ENCODE assay signal across 36 cellular contexts in genomic region chr3:58642846-58643245, GRCh38. TPM values are rescaled to one million over a fixed set of nuclear protein-coding genes. Genes with fewer than 3 reads are reported as not detected.
"Had no signal": no experiment of that assay in that cellular context is flagged by ENCODE, and none has a peak within 500 bp of the region (broad histone marks: within the 10 kb centered on the region; RNA-seq: fewer than 3 reads in every experiment).

No MANE protein-coding gene starts in this region.

- H3K4me1 ChIP-seq: adrenal gland, breast epithelium, colonic mucosa had no signal

- H3K4me3 ChIP-seq: adrenal gland, breast epithelium, cardiac muscle cell, colonic mucosa, esophagus squamous epithelium, gastroesophageal sphincter, heart right ventricle had no signal

- DNase-seq: activated CD4-positive, alpha-beta memory T cell treated with anti-CD3 and anti-CD28 coated beads, Interleukin-2, amount 10 ng/mL, durations not matched to agents 7 days and 5 days; activated CD4-positive, alpha-beta T cell treated with anti-CD3 and anti-CD28 coated beads for 1 hour; activated CD4-positive, alpha-beta T cell treated with anti-CD3 and anti-CD28 coated beads for 4 hours; activated CD4-positive, alpha-beta T cell treated with anti-CD3 and anti-CD28 coated beads, Interleukin-2, amount 10 ng/mL, durations not matched to agents 7 days and 5 days; activated CD4-positive, alpha-beta T cell treated with anti-CD3 and anti-CD28 coated beads, Interleukin-2, amount 50 U/mL, for 4 hours; activated CD8-positive, alpha-beta memory T cell treated with anti-CD3 and anti-CD28 coated beads, Interleukin-2, amount 50 U/mL, for 48 hours; activated gamma-delta T cell; activated naive CD4-positive, alpha-beta T cell; activated naive CD4-positive, alpha-beta T cell treated with anti-CD3 and anti-CD28 coated beads, Interleukin-2, amount 50 U/mL, for 16 hours; activated naive CD8-positive, alpha-beta T cell treated with anti-CD3 and anti-CD28 coated beads for 36 hours; activated naive CD8-positive, alpha-beta T cell treated with anti-CD3 and anti-CD28 coated beads, Interleukin-2, amount 50 U/mL, for 24 hours; activated T-cell treated with anti-CD3 and anti-CD28 coated beads for 4 hours; activated T-cell treated with anti-CD3 and anti-CD28 coated beads, Interleukin-2, amount 50 U/mL, for 24 hours; activated T-cell treated with anti-CD3 and anti-CD28 coated beads, Interleukin-2, amount 50 U/mL, for 72 hours; adrenal gland; amygdala; aorta; central memory CD4-positive, alpha-beta T cell; cerebellar nuclear complex; colonic mucosa; effector CD8-positive, alpha-beta T cell; esophagus squamous epithelium; foreskin melanocyte; heart right ventricle; T-helper 2 cell had no signal

- H3K4me3 Mint-ChIP-seq: activated CD4-positive, alpha-beta memory T cell treated with anti-CD3 and anti-CD28 coated beads, Interleukin-2, amount 10 ng/mL, durations not matched to agents 7 days and 5 days; activated CD4-positive, alpha-beta T cell treated with anti-CD3 and anti-CD28 coated beads, Interleukin-2, amount 10 ng/mL, durations not matched to agents 7 days and 5 days; activated naive CD8-positive, alpha-beta T cell treated with anti-CD3 and anti-CD28 coated beads for 36 hours; activated naive CD8-positive, alpha-beta T cell treated with anti-CD3 and anti-CD28 coated beads, Interleukin-2, amount 50 U/mL, for 24 hours; activated T-cell treated with anti-CD3 and anti-CD28 coated beads, Interleukin-2, amount 50 U/mL, for 24 hours; activated T-cell treated with anti-CD3 and anti-CD28 coated beads, Interleukin-2, amount 50 U/mL, for 72 hours; brain; WTC11 had no signal

- H3K27me3 ChIP-seq: adrenal gland, breast epithelium, colonic mucosa, esophagus squamous epithelium, gastroesophageal sphincter had no signal

- H3K27ac ChIP-seq: adrenal gland, breast epithelium, cardiac muscle cell, colonic mucosa, epithelial cell of prostate, esophagus squamous epithelium, gastroesophageal sphincter, heart right ventricle had no signal

- H3K4me1 Mint-ChIP-seq: activated CD4-positive, alpha-beta memory T cell treated with anti-CD3 and anti-CD28 coated beads, Interleukin-2, amount 10 ng/mL, durations not matched to agents 7 days and 5 days; activated CD4-positive, alpha-beta T cell treated with anti-CD3 and anti-CD28 coated beads, Interleukin-2, amount 10 ng/mL, durations not matched to agents 7 days and 5 days; activated naive CD8-positive, alpha-beta T cell treated with anti-CD3 and anti-CD28 coated beads, Interleukin-2, amount 50 U/mL, for 24 hours; WTC11 had no signal

- H3K27ac Mint-ChIP-seq: activated CD4-positive, alpha-beta memory T cell treated with anti-CD3 and anti-CD28 coated beads, Interleukin-2, amount 10 ng/mL, durations not matched to agents 7 days and 5 days; activated CD4-positive, alpha-beta T cell treated with anti-CD3 and anti-CD28 coated beads, Interleukin-2, amount 10 ng/mL, durations not matched to agents 7 days and 5 days; activated naive CD8-positive, alpha-beta T cell treated with anti-CD3 and anti-CD28 coated beads for 36 hours; activated naive CD8-positive, alpha-beta T cell treated with anti-CD3 and anti-CD28 coated beads, Interleukin-2, amount 50 U/mL, for 24 hours; activated T-cell treated with anti-CD3 and anti-CD28 coated beads, Interleukin-2, amount 50 U/mL, for 24 hours; activated T-cell treated with anti-CD3 and anti-CD28 coated beads, Interleukin-2, amount 50 U/mL, for 72 hours; WTC11 had no signal

- H3K27me3 Mint-ChIP-seq: activated CD4-positive, alpha-beta memory T cell treated with anti-CD3 and anti-CD28 coated beads, Interleukin-2, amount 10 ng/mL, durations not matched to agents 7 days and 5 days; activated CD4-positive, alpha-beta T cell treated with anti-CD3 and anti-CD28 coated beads, Interleukin-2, amount 10 ng/mL, durations not matched to agents 7 days and 5 days; activated naive CD8-positive, alpha-beta T cell treated with anti-CD3 and anti-CD28 coated beads for 36 hours; activated T-cell treated with anti-CD3 and anti-CD28 coated beads, Interleukin-2, amount 50 U/mL, for 24 hours; brain had no signal

- H3K9me3 Mint-ChIP-seq: activated CD4-positive, alpha-beta memory T cell treated with anti-CD3 and anti-CD28 coated beads, Interleukin-2, amount 10 ng/mL, durations not matched to agents 7 days and 5 days; activated CD4-positive, alpha-beta T cell treated with anti-CD3 and anti-CD28 coated beads, Interleukin-2, amount 10 ng/mL, durations not matched to agents 7 days and 5 days; activated naive CD8-positive, alpha-beta T cell treated with anti-CD3 and anti-CD28 coated beads for 36 hours; activated naive CD8-positive, alpha-beta T cell treated with anti-CD3 and anti-CD28 coated beads, Interleukin-2, amount 50 U/mL, for 24 hours; activated T-cell treated with anti-CD3 and anti-CD28 coated beads, Interleukin-2, amount 50 U/mL, for 24 hours; activated T-cell treated with anti-CD3 and anti-CD28 coated beads, Interleukin-2, amount 50 U/mL, for 72 hours had no signal

- H3K36me3 Mint-ChIP-seq: activated naive CD8-positive, alpha-beta T cell treated with anti-CD3 and anti-CD28 coated beads for 36 hours; brain; WTC11 had no signal

- H3K36me3 ChIP-seq: adrenal gland, breast epithelium, cardiac muscle cell, gastroesophageal sphincter, heart right ventricle had no signal

- FAIRE-seq: endometrium, endothelial cell of umbilical vein had no signal

- H3K9me3 ChIP-seq: adrenal gland, colonic mucosa, esophagus squamous epithelium, gastroesophageal sphincter, heart right ventricle had no signal

RNA-seq across cellular contexts. Expression of gene FAM3D, which starts 23.7 kb away (rescaled TPM):
- total RNA-seq: activated CD4-positive, alpha-beta memory T cell treated with anti-CD3 and anti-CD28 coated beads, Interleukin-2, amount 10 ng/mL, durations not matched to agents 7 days and 5 days; activated CD4-positive, alpha-beta T cell treated with anti-CD3 and anti-CD28 coated beads, Interleukin-2, amount 10 ng/mL, durations not matched to agents 7 days and 5 days; activated naive CD8-positive, alpha-beta T cell treated with anti-CD3 and anti-CD28 coated beads for 36 hours; activated T-cell treated with anti-CD3 and anti-CD28 coated beads, Interleukin-2, amount 50 U/mL, for 72 hours; aorta; endothelial cell of umbilical vein; fibroblast of lung; fibroblast of villous mesenchyme; heart right ventricle; T-helper 1 cell treated with Interleukin-12 subunit alpha and Interleukin-12 subunit beta and Interleukin-4 antibody, amounts not matched to agents 30 ng/mL and 1 ng/mL, for 36 hours had no signal
- polyA plus RNA-seq: cardiac muscle cell, fibroblast of lung had no signal
